Comparison of ENCODE assay signal across 8 cellular contexts in the genomic region with DNA sequence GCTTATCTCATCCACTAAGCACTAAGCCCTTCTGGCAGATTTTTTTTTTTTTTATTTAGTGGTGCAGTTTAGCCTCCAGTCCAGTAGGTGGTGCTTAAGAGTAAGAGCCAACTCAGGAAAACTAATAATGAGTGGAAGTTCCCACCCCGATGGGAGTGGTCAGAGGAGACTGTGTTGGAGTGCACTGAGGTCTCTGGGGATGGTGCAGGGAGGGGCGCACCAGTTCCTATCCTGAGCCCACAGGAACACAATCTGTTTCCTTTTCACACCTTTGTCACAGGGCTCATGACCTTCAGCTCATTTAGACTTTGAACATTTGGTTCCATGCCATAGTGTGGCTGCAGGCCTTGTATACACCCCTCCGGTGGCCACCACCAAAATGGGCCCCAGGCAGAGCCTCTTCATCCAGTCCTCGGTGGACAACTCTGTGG.
A peak's percentile ranks its signal among the peaks of the same experiment; 100 is the strongest.
DNase-seq lines count a peak whose midpoint lies in the region; ATAC-seq and TF ChIP-seq lines count a peak whose summit lies in the region.

No MANE protein-coding gene starts in this region.

- ATAC-seq in GM19324 (IDR thresholded peaks at IDR 0.05; ENCODE audit: low FRiP score, unreplicated experiment): peak; percentile 76
- peak; percentile 96 for ATAC-seq in HG03196 (IDR thresholded peaks at IDR 0.05; ENCODE audit: unreplicated experiment)
- peak; percentile 45 for ATAC-seq in memory B cell (ENCODE audit: low read depth)

- intact Hi-C loops in ascending aorta (cut with DNase I): no loop called here

- no peaks in the 10 kb centered on the region for H3K27me3 Mint-ChIP-seq in memory B cell

- H3K4me3 ChIP-seq in BE2C (ENCODE audit: low read depth, low read length): no peak overlapping the region
- H3K4me3 ChIP-seq in ascending aorta: no peak overlapping the region

- H3K27me3 ChIP-seq in BE2C (no peaks in the 10 kb centered on the region), ascending aorta (no peaks in the 10 kb centered on the region)

- no peaks in the 10 kb centered on the region for H3K36me3 Mint-ChIP-seq in memory B cell

- no peak overlapping the region for H3K27ac Mint-ChIP-seq in memory B cell

- H3K9me3 ChIP-seq in BE2C (no peaks in the 10 kb centered on the region), ascending aorta (peaks cover 0 to 21% of the 10 kb centered on the region in 2 donors)

- no peaks in the 10 kb centered on the region for H3K4me1 Mint-ChIP-seq in memory B cell

- H3K4me1 ChIP-seq in BE2C (no peaks in the 10 kb centered on the region), ascending aorta (no peaks in the 10 kb centered on the region)

- H3K36me3 ChIP-seq in BE2C (no peaks in the 10 kb centered on the region), ascending aorta (no peaks in the 10 kb centered on the region)

- peak; percentile 78 for TF ChIP-seq CTCF in BE2C (IDR thresholded peaks at IDR 0.05; ENCODE audit: low read depth, low read length)
- peak; percentile 11 to 37 (median 21) for TF ChIP-seq CTCF in ascending aorta (IDR thresholded peaks at IDR 0.05)

- DNase-seq in BE2C: peak; percentile 61
- no peak for DNase-seq in ascending aorta (ENCODE audit: low spot score in 2 of 2)
- peak in 1 of 2 donors; percentile 5 for DNase-seq in memory B cell (ENCODE audit: low spot score in 2 of 2)
- DNase-seq in stimulated activated CD4-positive, alpha-beta T cell treated with anti-CD3 and anti-CD28 coated beads, Interleukin-2, amount 100 ng/mL, for 24 hours: no peak
- no peak for DNase-seq in C1 segment of cervical spinal cord (lab: John Stamatoyannopoulos, UW)
- no peak for DNase-seq in NCI-H187 treated with DMSO at 0.1 percent for 48 hours (lab: John Stamatoyannopoulos, UW)

- H3K4me3 Mint-ChIP-seq in memory B cell: no peak overlapping the region

- H3K27ac ChIP-seq in ascending aorta: no peak overlapping the region

- H3K9me3 Mint-ChIP-seq in memory B cell: peaks cover 9% of the 10 kb centered on the region

Comparison
In these comparisons a context has a peak if more than half of its experiments do, and no peak if none do; other contexts are left out.
1. ATAC-seq: peak in every context shown above with its lines; median percentile 96 in HG03196; 76 in GM19324; 45 in memory B cell.